Comparison of ENCODE assay signal across 15 cellular contexts in the genomic region with DNA sequence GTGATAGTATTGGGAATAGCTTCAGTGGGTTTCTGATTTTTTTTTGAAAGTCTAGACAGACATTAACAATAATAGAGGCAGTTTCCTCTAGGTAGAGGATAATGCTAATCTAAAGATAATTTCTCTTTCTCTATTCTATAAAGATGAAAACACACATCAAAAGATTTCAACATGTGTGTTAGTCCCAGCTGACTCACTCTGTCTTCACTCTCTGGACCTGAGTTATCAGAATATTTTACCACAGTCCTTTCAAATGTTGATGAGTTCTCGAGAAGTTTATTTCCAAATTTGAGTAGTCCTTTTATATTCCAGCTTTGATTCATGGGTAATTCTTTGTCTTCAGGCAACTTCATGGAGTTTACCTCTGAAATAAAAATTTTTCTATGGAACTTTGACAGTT. TPM values are rescaled to one million over a fixed set of nuclear protein-coding genes. Genes with fewer than 3 reads are reported as not detected.
DNase-seq lines count a peak whose midpoint lies in the region; ATAC-seq and TF ChIP-seq lines count a peak whose summit lies in the region.
"Had no signal": no experiment of that assay in that cellular context is flagged by ENCODE, and none has a peak within 500 bp of the region (broad histone marks: within the 10 kb centered on the region; RNA-seq: fewer than 3 reads in every experiment).

No MANE protein-coding gene starts in this region.

- peaks cover 25% of the 10 kb centered on the region for H3K36me3 Mint-ChIP-seq in activated CD8-positive, alpha-beta T cell treated with anti-CD3 and anti-CD28 coated beads, Interleukin-2, amount 10 ng/mL, durations not matched to agents 7 days and 5 days (ENCODE audit: low read depth)
- H3K36me3 Mint-ChIP-seq in stimulated activated naive CD8-positive, alpha-beta T cell treated with anti-CD3 and anti-CD28 coated beads, Interleukin-15, Interleukin-2, amounts not matched to agents 100 ng/mL and 50 ng/mL, for 24 hours (ENCODE audit: low read depth) = peaks cover 54% of the 10 kb centered on the region

- H3K27me3 ChIP-seq in cardiac muscle cell = no peaks in the 10 kb centered on the region
- H3K27me3 ChIP-seq: dorsolateral prefrontal cortex, right atrium auricular region, stomach had no signal

- CTCF ChIA-PET in activated CD8-positive, alpha-beta T cell treated with anti-CD3 and anti-CD28 coated beads, Interleukin-2, amount 10 ng/mL, durations not matched to agents 7 days and 5 days (lab: Charles Lee) = interaction anchor here (0.7 to 2.1 kb wide), 6 partner anchors 9 to 487 kb away, joined by 3 to 6 read pairs (median 3); no protein-coding TSS in a partner anchor

- peak overlapping the region; percentile 72 for H3K27ac ChIP-seq in cardiac muscle cell
- H3K27ac ChIP-seq: dorsolateral prefrontal cortex, stomach had no signal

- H3K9me3 ChIP-seq in cardiac muscle cell (ENCODE audit: low read depth) = no peaks in the 10 kb centered on the region
- H3K9me3 ChIP-seq: right atrium auricular region, stomach had no signal

- no peaks in the 10 kb centered on the region for H3K27me3 Mint-ChIP-seq in activated CD8-positive, alpha-beta T cell treated with anti-CD3 and anti-CD28 coated beads, Interleukin-2, amount 10 ng/mL, durations not matched to agents 7 days and 5 days (ENCODE audit: low read depth)
- H3K27me3 Mint-ChIP-seq in stimulated activated naive CD8-positive, alpha-beta T cell treated with anti-CD3 and anti-CD28 coated beads, Interleukin-15, Interleukin-2, amounts not matched to agents 100 ng/mL and 50 ng/mL, for 24 hours = no peaks in the 10 kb centered on the region
- H3K27me3 Mint-ChIP-seq: B cell, naive B cell had no signal

- POLR2A ChIA-PET in activated CD8-positive, alpha-beta T cell treated with anti-CD3 and anti-CD28 coated beads, Interleukin-2, amount 10 ng/mL, durations not matched to agents 7 days and 5 days (lab: Charles Lee) = interaction anchor here (0.6 kb wide), 1 partner anchor 17 kb away, joined by 4 read pairs; the partner anchor contains the start of genes RPRD1B and TTI1

- H3K4me3 ChIP-seq in cardiac muscle cell (no peak overlapping the region), fibroblast of the aortic adventitia (ENCODE audit: low read depth, low read length) (no peak overlapping the region)
- H3K4me3 ChIP-seq: dorsolateral prefrontal cortex, right atrium auricular region, stomach had no signal

- no peak for ATAC-seq in Right ventricle myocardium superior (ENCODE audit: poor library complexity)
- no peak for ATAC-seq in activated CD8-positive, alpha-beta T cell treated with anti-CD3 and anti-CD28 coated beads, Interleukin-2, amount 10 ng/mL, durations not matched to agents 7 days and 5 days
- no peak for ATAC-seq in left lobe of liver

- H3K4me1 Mint-ChIP-seq in activated CD8-positive, alpha-beta T cell treated with anti-CD3 and anti-CD28 coated beads, Interleukin-2, amount 10 ng/mL, durations not matched to agents 7 days and 5 days (ENCODE audit: low read depth) = peaks cover 15% of the 10 kb centered on the region
- H3K4me1 Mint-ChIP-seq in stimulated activated naive CD8-positive, alpha-beta T cell treated with anti-CD3 and anti-CD28 coated beads, Interleukin-15, Interleukin-2, amounts not matched to agents 100 ng/mL and 50 ng/mL, for 24 hours (ENCODE audit: low read depth) = peaks cover 52% of the 10 kb centered on the region

- peak overlapping the region; percentile 9 for H3K27ac Mint-ChIP-seq in activated CD8-positive, alpha-beta T cell treated with anti-CD3 and anti-CD28 coated beads, Interleukin-2, amount 10 ng/mL, durations not matched to agents 7 days and 5 days
- H3K27ac Mint-ChIP-seq in stimulated activated naive CD8-positive, alpha-beta T cell treated with anti-CD3 and anti-CD28 coated beads, Interleukin-15, Interleukin-2, amounts not matched to agents 100 ng/mL and 50 ng/mL, for 24 hours = peak overlapping the region; percentile 64
- H3K27ac Mint-ChIP-seq: B cell had no signal

- DNase-seq in cardiac muscle cell (ENCODE audit: low read depth in 1 of 2, low spot score in 1 of 2) = peak in 1 of 2 donors; percentile 32
- no peak for DNase-seq in Right ventricle myocardium superior
- DNase-seq in activated CD8-positive, alpha-beta T cell treated with anti-CD3 and anti-CD28 coated beads, Interleukin-2, amount 10 ng/mL, durations not matched to agents 7 days and 5 days = no peak
- DNase-seq in fibroblast of the aortic adventitia (ENCODE audit: low read depth) = peak; percentile 65
- no peak for DNase-seq in RPMI8226
- no peak for DNase-seq in left lobe of liver (ENCODE audit: low spot score)
- DNase-seq in activated CD4-positive, alpha-beta T cell treated with anti-CD3 and anti-CD28 coated beads for 4 hours = no peak
- DNase-seq: dorsolateral prefrontal cortex, Kasumi-1, naive B cell, stomach, SW 1271 had no signal

- H3K4me1 ChIP-seq in cardiac muscle cell (ENCODE audit: low read depth) = peaks cover 33% of the 10 kb centered on the region

- intact Hi-C loops in Right ventricle myocardium superior (cut with DNase I) = no loop called here

- no peak for TF ChIP-seq CTCF in cardiac muscle cell (IDR thresholded peaks at IDR 0.05; ENCODE audit: low read depth, low read length)
- TF ChIP-seq CTCF in fibroblast of the aortic adventitia (IDR thresholded peaks at IDR 0.05; ENCODE audit: insufficient read depth, low read length) = no peak

- H3K36me3 ChIP-seq in cardiac muscle cell = peaks cover 18% of the 10 kb centered on the region

- H3K9me3 Mint-ChIP-seq in activated CD8-positive, alpha-beta T cell treated with anti-CD3 and anti-CD28 coated beads, Interleukin-2, amount 10 ng/mL, durations not matched to agents 7 days and 5 days (ENCODE audit: insufficient read depth) = no peaks in the 10 kb centered on the region
- no peaks in the 10 kb centered on the region for H3K9me3 Mint-ChIP-seq in stimulated activated naive CD8-positive, alpha-beta T cell treated with anti-CD3 and anti-CD28 coated beads, Interleukin-15, Interleukin-2, amounts not matched to agents 100 ng/mL and 50 ng/mL, for 24 hours
- H3K9me3 Mint-ChIP-seq: naive B cell had no signal

- H3K4me3 Mint-ChIP-seq in activated CD8-positive, alpha-beta T cell treated with anti-CD3 and anti-CD28 coated beads, Interleukin-2, amount 10 ng/mL, durations not matched to agents 7 days and 5 days = no peak overlapping the region
- peak overlapping the region; percentile 12 for H3K4me3 Mint-ChIP-seq in stimulated activated naive CD8-positive, alpha-beta T cell treated with anti-CD3 and anti-CD28 coated beads, Interleukin-15, Interleukin-2, amounts not matched to agents 100 ng/mL and 50 ng/mL, for 24 hours
- H3K4me3 Mint-ChIP-seq: B cell, naive B cell had no signal

RNA-seq across cellular contexts. Expression of gene RPRD1B, which starts 17.1 kb away (rescaled TPM):
- total RNA-seq in cardiac muscle cell (26.2 and 43.5 TPM in 2 replicates), Right ventricle myocardium superior (74.2 TPM), fibroblast of the aortic adventitia (ENCODE audit: low replicate concordance) (19.5 and 36.0 TPM in 2 replicates), left lobe of liver (22.8 TPM)
- 31.0 and 44.5 TPM in 2 replicates for polyA plus RNA-seq in cardiac muscle cell
- total RNA-seq in activated CD8-positive, alpha-beta T cell treated with anti-CD3 and anti-CD28 coated beads, Interleukin-2, amount 10 ng/mL, durations not matched to agents 7 days and 5 days = 10 to 100 TPM; 32.4 to 34.3 TPM

RNA-seq across cellular contexts. Expression of gene TTI1, which starts 17.4 kb away (rescaled TPM):
- total RNA-seq in cardiac muscle cell (19.0 and 23.0 TPM in 2 replicates), Right ventricle myocardium superior (11.9 TPM), fibroblast of the aortic adventitia (ENCODE audit: low replicate concordance) (4.3 and 26.0 TPM in 2 replicates), left lobe of liver (10.3 TPM)
- polyA plus RNA-seq in cardiac muscle cell = 23.1 and 32.8 TPM in 2 replicates
- total RNA-seq in activated CD8-positive, alpha-beta T cell treated with anti-CD3 and anti-CD28 coated beads, Interleukin-2, amount 10 ng/mL, durations not matched to agents 7 days and 5 days = 10 to 100 TPM; 29.3 to 32.2 TPM
